10 cellular contexts compared by ENCODE assay signal in the genomic region with DNA sequence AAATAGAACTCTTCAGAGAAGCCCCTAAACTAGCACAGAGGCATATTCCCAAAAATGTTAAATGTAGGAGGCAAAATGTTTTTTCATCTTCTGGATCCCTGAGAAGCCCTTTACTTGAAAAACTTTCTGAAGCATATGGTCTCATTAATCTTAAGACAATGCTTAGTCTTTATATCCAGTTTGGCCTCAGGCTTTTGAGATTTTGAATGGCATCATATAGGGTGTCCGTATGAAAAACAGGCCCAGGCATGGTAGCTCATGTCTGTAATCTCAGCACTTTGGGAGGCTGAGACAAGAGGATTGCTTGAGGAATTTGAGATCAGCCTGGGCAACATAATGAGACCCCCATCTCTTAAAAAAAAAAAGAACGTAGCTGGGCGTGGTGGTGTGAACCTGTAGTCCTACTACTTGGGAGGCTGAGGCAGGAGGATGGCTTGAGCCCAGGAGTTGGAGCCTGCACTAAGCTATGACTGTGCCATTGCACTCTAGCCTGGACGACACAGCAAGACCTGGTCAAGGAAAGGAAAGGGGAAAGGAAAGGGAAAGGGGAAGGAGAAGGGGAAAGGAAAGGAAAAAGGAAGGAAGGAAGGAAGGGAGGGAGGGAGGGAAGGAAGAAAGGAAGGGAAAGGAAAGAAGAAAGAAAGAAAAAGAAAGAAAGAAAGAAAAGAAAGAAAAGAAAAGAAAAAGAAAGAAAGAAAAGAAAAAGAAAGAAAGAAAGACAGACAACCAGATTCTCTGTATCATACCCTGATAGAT.
A peak's percentile ranks its signal among the peaks of the same experiment; 100 is the strongest.
DNase-seq lines count a peak whose midpoint lies in the region; ATAC-seq and TF ChIP-seq lines count a peak whose summit lies in the region.
"Had no signal": no experiment of that assay in that cellular context is flagged by ENCODE, and none has a peak within 500 bp of the region (broad histone marks: within the 10 kb centered on the region; RNA-seq: fewer than 3 reads in every experiment).

No MANE protein-coding gene starts in this region.

- H3K36me3 Mint-ChIP-seq in stimulated activated naive CD8-positive, alpha-beta T cell treated with anti-CD3 and anti-CD28 coated beads, Interleukin-15, Interleukin-2, amounts not matched to agents 100 ng/mL and 50 ng/mL, for 24 hours (ENCODE audit: low read depth), result peaks cover 81% of the 10 kb centered on the region
- H3K36me3 Mint-ChIP-seq in chondrocyte (ENCODE audit: low read depth) (peaks cover 2% of the 10 kb centered on the region), natural killer cell (no peaks in the 10 kb centered on the region)

- H3K27ac Mint-ChIP-seq in stimulated activated naive CD8-positive, alpha-beta T cell treated with anti-CD3 and anti-CD28 coated beads, Interleukin-15, Interleukin-2, amounts not matched to agents 100 ng/mL and 50 ng/mL, for 24 hours, result peak overlapping the region; percentile 97
- H3K27ac Mint-ChIP-seq in chondrocyte (ENCODE audit: unreplicated experiment), result peak overlapping the region; percentile 96
- H3K27ac Mint-ChIP-seq in natural killer cell, result peak overlapping the region; percentile 84

- H3K9me3 ChIP-seq in aorta (ENCODE audit: control insufficient read depth, low read length), result no peaks in the 10 kb centered on the region
- H3K9me3 ChIP-seq: SK-N-SH had no signal

- H3K27ac ChIP-seq in aorta (ENCODE audit: low read depth in 1 of 2, low read length in 2 of 2), result peak overlapping the region in 1 of 2 donors; percentile 55

- H3K4me1 Mint-ChIP-seq in stimulated activated naive CD8-positive, alpha-beta T cell treated with anti-CD3 and anti-CD28 coated beads, Interleukin-15, Interleukin-2, amounts not matched to agents 100 ng/mL and 50 ng/mL, for 24 hours (ENCODE audit: low read depth), result peaks cover 67% of the 10 kb centered on the region
- H3K4me1 Mint-ChIP-seq in chondrocyte (ENCODE audit: low read depth) (peaks cover 81% of the 10 kb centered on the region), natural killer cell (peaks cover 25 to 47% of the 10 kb centered on the region in 2 donors)

- peaks cover 0 to 4% of the 10 kb centered on the region in 2 donors for H3K4me1 ChIP-seq in aorta (ENCODE audit: control insufficient read depth in 1 of 2, insufficient read depth in 2 of 2, low read length in 2 of 2)

- H3K4me3 Mint-ChIP-seq in stimulated activated naive CD8-positive, alpha-beta T cell treated with anti-CD3 and anti-CD28 coated beads, Interleukin-15, Interleukin-2, amounts not matched to agents 100 ng/mL and 50 ng/mL, for 24 hours, result peak overlapping the region; percentile 83
- H3K4me3 Mint-ChIP-seq in chondrocyte (ENCODE audit: unreplicated experiment), result peak overlapping the region; percentile 72
- peak overlapping the region; percentile 78 for H3K4me3 Mint-ChIP-seq in natural killer cell

- no peak for TF ChIP-seq CTCF in chondrocyte (IDR thresholded peaks at IDR 0.05)
- TF ChIP-seq CTCF in natural killer cell (IDR thresholded peaks at IDR 0.05), result no peak

- no peak for DNase-seq in stimulated activated naive CD8-positive, alpha-beta T cell treated with anti-CD3 and anti-CD28 coated beads, Interleukin-15, Interleukin-2, amounts not matched to agents 100 U/mL and 50 U/mL, for 24 hours
- DNase-seq in chondrocyte (ENCODE audit: low spot score), result no peak
- no peak for DNase-seq in natural killer cell
- DNase-seq in aorta, result no peak
- no peak for DNase-seq in NCI-H446 treated with DMSO at 0.1 percent for 48 hours (lab: John Stamatoyannopoulos, UW)
- DNase-seq in pons (ENCODE audit: low spot score), result no peak
- no peak for DNase-seq in COLO668 (lab: John Stamatoyannopoulos, UW; ENCODE audit: unreplicated experiment)
- DNase-seq: SK-N-SH had no signal

- H3K27me3 Mint-ChIP-seq in stimulated activated naive CD8-positive, alpha-beta T cell treated with anti-CD3 and anti-CD28 coated beads, Interleukin-15, Interleukin-2, amounts not matched to agents 100 ng/mL and 50 ng/mL, for 24 hours, result no peaks in the 10 kb centered on the region
- H3K27me3 Mint-ChIP-seq in chondrocyte (ENCODE audit: low read depth) (no peaks in the 10 kb centered on the region), natural killer cell (ENCODE audit: low read depth in 2 of 2) (no peaks in the 10 kb centered on the region)

- intact Hi-C loops in natural killer cell (cut with micrococcal nuclease) (no loop called here), aorta (cut with DNase I) (loop anchor here in 1 of 2 donors (5.0 kb wide), 2 partner anchors 95 to 115 kb away; no protein-coding TSS in a partner anchor)

- peak overlapping the region; percentile 56 to 96 for H3K4me3 ChIP-seq in aorta (ENCODE audit: low read length in 2 of 2)

- WGBS in aorta, 2 donors, result 91 to 92% methylated on average over 4 of the region's 4 CpGs

- no peaks in the 10 kb centered on the region for H3K27me3 ChIP-seq in aorta (ENCODE audit: control insufficient read depth in 1 of 2, insufficient read depth in 2 of 2, low read length in 1 of 2)

- no peaks in the 10 kb centered on the region for H3K36me3 ChIP-seq in aorta (ENCODE audit: control insufficient read depth in 1 of 2, insufficient read depth in 2 of 2, low read length in 1 of 2)

- H3K9me3 Mint-ChIP-seq in stimulated activated naive CD8-positive, alpha-beta T cell treated with anti-CD3 and anti-CD28 coated beads, Interleukin-15, Interleukin-2, amounts not matched to agents 100 ng/mL and 50 ng/mL, for 24 hours, result no peaks in the 10 kb centered on the region
- H3K9me3 Mint-ChIP-seq in chondrocyte (ENCODE audit: low read depth) (no peaks in the 10 kb centered on the region), natural killer cell (no peaks in the 10 kb centered on the region)

- ATAC-seq in stimulated activated naive CD8-positive, alpha-beta T cell treated with anti-CD3 and anti-CD28 coated beads, Interleukin-15, Interleukin-2, amounts not matched to agents 100 U/mL and 50 U/mL, for 24 hours, result no peak
- no peak for ATAC-seq in natural killer cell
- no peak for ATAC-seq in aorta (ENCODE audit: low FRiP score)
- ATAC-seq: HepG2 had no signal
